In genomic region chr7:149856-150636, GRCh38 we compare ENCODE assay signal across 8 cellular contexts. TPM values are rescaled to one million over a fixed set of nuclear protein-coding genes. Genes with fewer than 3 reads are reported as not detected.
DNase-seq lines count a peak whose midpoint lies in the region; ATAC-seq and TF ChIP-seq lines count a peak whose summit lies in the region.

No MANE protein-coding gene starts in this region.

- peak overlapping the region; percentile 82 for H3K27ac ChIP-seq in SJCRH30
- H3K27ac ChIP-seq in left lung = peak overlapping the region; percentile 95 to 99

- intact Hi-C loops in left lung (cut with DNase I) = no loop called here

- H3K9me3 Mint-ChIP-seq in brain = peaks cover 0 to 8% (median 0%) of the 10 kb centered on the region in 5 experiments

- no peaks in the 10 kb centered on the region for H3K27me3 Mint-ChIP-seq in brain

- H3K36me3 Mint-ChIP-seq in brain = no peaks in the 10 kb centered on the region

- peaks cover 3% of the 10 kb centered on the region; the same call in 1 of the 2 replicates for H3K4me1 ChIP-seq in SJCRH30
- peaks cover 12 to 34% of the 10 kb centered on the region in 2 donors for H3K4me1 ChIP-seq in left lung

- H3K4me3 ChIP-seq in SJCRH30 = peak overlapping the region; percentile 56
- peak overlapping the region; percentile 47 to 59 for H3K4me3 ChIP-seq in left lung

- H3K27ac Mint-ChIP-seq in brain = peak overlapping the region; percentile 48 to 100 (median 99)

- DNase-seq in COR-L47 (lab: John Stamatoyannopoulos, UW) = peak; percentile 30
- peak in 1 of 2 experiments; percentile 41 for DNase-seq in SJCRH30
- peak; percentile 71 to 89 for DNase-seq in left lung
- DNase-seq in stimulated activated CD4-positive, alpha-beta T cell treated with anti-CD3 and anti-CD28 coated beads, Interleukin-4, amount 100 ng/mL, for 4 hours = peak; percentile 20 to 36
- DNase-seq in AG08396 (ENCODE audit: low spot score) = no peak
- DNase-seq in NCI-H128 (lab: John Stamatoyannopoulos, UW; ENCODE audit: unreplicated experiment) = no peak

- peak overlapping the region; percentile 22 to 97 (median 68) for H3K4me3 Mint-ChIP-seq in brain

- peaks cover 63% of the 10 kb centered on the region for H3K4me1 Mint-ChIP-seq in brain

- H3K27me3 ChIP-seq in SJCRH30 = no peaks in the 10 kb centered on the region
- H3K27me3 ChIP-seq in left lung = no peaks in the 10 kb centered on the region

- peak; percentile 18 for ATAC-seq in HG02642 (IDR thresholded peaks at IDR 0.05; ENCODE audit: poor library complexity, unreplicated experiment)
- peak; percentile 55 for ATAC-seq in left lung

- TF ChIP-seq CTCF in brain (conservative IDR thresholded peaks at IDR 0.05) (no peak), left lung (IDR thresholded peaks at IDR 0.05) (no peak)

- H3K9me3 ChIP-seq in SJCRH30 (replicated peaks) (no peaks in the 10 kb centered on the region), left lung (no peaks in the 10 kb centered on the region)

- no peaks in the 10 kb centered on the region for H3K36me3 ChIP-seq in SJCRH30
- H3K36me3 ChIP-seq in left lung = no peaks in the 10 kb centered on the region

RNA-seq across cellular contexts. Expression of gene FAM20C, which starts 42.3 kb away (rescaled TPM):
- total RNA-seq in SJCRH30 (2014; rRNA removed; shearing (Covaris generic)) = 6.1 and 7.0 TPM in 2 replicates
- polyA plus RNA-seq in brain (ENCODE audit: insufficient read depth, low read depth, low replicate concordance) = 20.8 TPM
- 10 to 100 TPM; 44.6 to 75.5 TPM for total RNA-seq in left lung

Comparison
In these comparisons a context has a peak if more than half of its experiments do, and no peak if none do; other contexts are left out.
1. DNase-seq: peak in COR-L47 (single experiment), left lung (2 of 2) and stimulated activated CD4-positive, alpha-beta T cell treated with anti-CD3 and anti-CD28 coated beads, Interleukin-4, amount 100 ng/mL, for 4 hours (2 of 2); none in AG08396 (single experiment) and NCI-H128 (single experiment).